8 cellular contexts compared by ENCODE assay signal in the genomic region with DNA sequence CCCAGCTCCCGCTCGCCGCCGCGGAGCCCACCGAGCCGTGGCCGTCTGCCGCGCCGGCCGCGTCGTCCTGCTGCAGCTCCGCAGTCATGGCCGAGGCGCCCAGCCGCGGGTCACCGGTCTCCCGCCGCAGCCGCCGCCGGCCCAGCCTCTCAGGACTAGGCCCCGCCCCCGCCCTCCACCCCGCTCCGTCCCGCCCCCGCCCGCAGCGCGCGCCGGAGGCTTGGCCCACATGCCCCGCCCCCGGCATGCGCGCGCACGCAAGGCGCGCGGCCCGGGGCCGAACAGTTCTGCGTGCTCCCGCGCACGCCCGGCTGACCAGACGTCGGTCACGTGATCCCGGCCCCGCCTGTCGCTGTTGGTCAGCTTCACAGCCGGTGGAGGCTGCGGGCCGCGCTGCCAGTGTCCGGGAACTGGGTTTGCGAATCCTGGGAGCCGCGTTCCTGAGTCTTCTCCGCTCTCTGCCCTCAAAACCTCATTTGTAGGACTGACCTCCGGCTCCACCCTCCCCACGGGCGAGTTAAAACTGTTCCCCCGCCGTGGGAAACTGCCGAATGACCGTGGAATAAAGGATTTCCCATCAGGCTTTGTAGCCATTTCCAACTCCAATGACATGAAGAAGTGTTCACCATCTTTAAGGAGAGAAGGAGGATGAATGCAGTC. TPM values are rescaled to one million over a fixed set of nuclear protein-coding genes. Genes with fewer than 3 reads are reported as not detected.
DNase-seq lines count a peak whose midpoint lies in the region; ATAC-seq and TF ChIP-seq lines count a peak whose summit lies in the region.

Gene USP28, minus strand, starts transcription at position 159 of the 660 bp plus-strand sequence. Its CDS starts 71 bp downstream, at position 88.

- peak; percentile 99 for TF ChIP-seq POLR2A in NB4 (IDR thresholded peaks at IDR 0.05; ENCODE audit: extremely low read depth, insufficient read length)

- no peaks in the 10 kb centered on the region for H3K9me3 Mint-ChIP-seq in activated naive CD4-positive, alpha-beta T cell treated with anti-CD3 and anti-CD28 coated beads, Interleukin-2, amount 50 U/mL, for 72 hours

- peak within 1 kb of the TSS; percentile 99 for H3K4me3 ChIP-seq in NB4 (ENCODE audit: low read depth, low read length)

- DNase-seq in GM10248 (ENCODE audit: extremely low spot score), result peak; percentile 98
- peak; percentile 97 for DNase-seq in NB4 (ENCODE audit: low read depth)
- DNase-seq in SKM-1 (lab: John Stamatoyannopoulos, UW; ENCODE audit: unreplicated experiment), result peak; percentile 89
- peak; percentile 83 to 95 for DNase-seq in activated naive CD4-positive, alpha-beta T cell treated with anti-CD3 and anti-CD28 coated beads, Interleukin-2, amount 50 U/mL, for 72 hours (ENCODE audit: low spot score in 2 of 2)
- DNase-seq in glomerular endothelial cell (ENCODE audit: extremely low read depth, low read depth, low spot score), result no peak
- peak; percentile 93 for DNase-seq in omental fat pad (ENCODE audit: low spot score)

- H3K36me3 Mint-ChIP-seq in activated naive CD4-positive, alpha-beta T cell treated with anti-CD3 and anti-CD28 coated beads, Interleukin-2, amount 50 U/mL, for 72 hours, result peaks cover 6 to 21% of the 10 kb centered on the region in 2 donors

- ATAC-seq in HG02571 (IDR thresholded peaks at IDR 0.05; ENCODE audit: unreplicated experiment) (peak; percentile 89), omental fat pad (ENCODE audit: low FRiP score) (peak; percentile 94)
- ATAC-seq in activated naive CD4-positive, alpha-beta T cell treated with anti-CD3 and anti-CD28 coated beads, Interleukin-2, amount 50 U/mL, for 72 hours, result peak; percentile 84 to 87

- peak within 1 kb of the TSS; percentile 96 for H3K27ac ChIP-seq in temporal lobe (ENCODE audit: low read depth, low read length)

- H3K27ac Mint-ChIP-seq in activated naive CD4-positive, alpha-beta T cell treated with anti-CD3 and anti-CD28 coated beads, Interleukin-2, amount 50 U/mL, for 72 hours, result peak within 1 kb of the TSS; percentile 83 to 99

- POLR2A ChIA-PET in GM10248 (lab: Yijun Ruan, JAX), result interaction anchor here (0.5 kb wide), 1 partner anchor 13 kb away, joined by 6 read pairs; no protein-coding TSS in a partner anchor

- TF ChIP-seq CTCF in GM10248 (IDR thresholded peaks at IDR 0.05; ENCODE audit: control extremely low read depth, extremely low read depth, low read depth, missing control alignments) (no peak), NB4 (IDR thresholded peaks at IDR 0.05; ENCODE audit: low read depth, low read length) (no peak), omental fat pad (IDR thresholded peaks at IDR 0.05) (no peak)

- CTCF ChIA-PET in GM10248 (lab: Yijun Ruan, JAX), result interaction anchor here (1.3 to 1.4 kb wide), 2 partner anchors 21 to 386 kb away, joined by 3 to 5 read pairs; no protein-coding TSS in a partner anchor

RNA-seq across cellular contexts. Expression of gene USP28, which starts in this region (rescaled TPM):
- 10 to 100 TPM; 44.5 to 56.4 TPM for total RNA-seq in activated naive CD4-positive, alpha-beta T cell treated with anti-CD3 and anti-CD28 coated beads, Interleukin-2, amount 50 U/mL, for 72 hours
- total RNA-seq in glomerular endothelial cell (11.1 and 25.6 TPM in 2 replicates), omental fat pad (10 to 100 TPM in 3 of 4 donors, 1 to 10 TPM in 1; 8.5 to 20.2 (median 11.5) TPM), temporal lobe (19.7 TPM)
